In genomic region chr14:59632381-59632780, GRCh38 we compare ENCODE assay signal across 9 cellular contexts. TPM values are rescaled to one million over a fixed set of nuclear protein-coding genes. Genes with fewer than 3 reads are reported as not detected.
DNase-seq lines count a peak whose midpoint lies in the region; ATAC-seq and TF ChIP-seq lines count a peak whose summit lies in the region.
"Had no signal": no experiment of that assay in that cellular context is flagged by ENCODE, and none has a peak within 500 bp of the region (broad histone marks: within the 10 kb centered on the region; RNA-seq: fewer than 3 reads in every experiment).

No MANE protein-coding gene starts in this region.

- peaks cover 20% of the 10 kb centered on the region for H3K4me1 Mint-ChIP-seq in endodermal cell

- H3K4me3 Mint-ChIP-seq in endodermal cell: no peak overlapping the region

- 69 to 79% methylated on average over 3 of the region's 3 CpGs for WGBS in endodermal cell (ENCODE audit: insufficient coverage in 1 of 2, insufficient read length in 1 of 2), 2 experiments
- 47 to 64% (median 53%) methylated on average over 3 of the region's 3 CpGs for WGBS in psoas muscle, 3 donors

- H3K9me3 Mint-ChIP-seq in endodermal cell: no peaks in the 10 kb centered on the region

- H3K9ac ChIP-seq in endodermal cell (ENCODE audit: extremely low read depth, low read length, poor library complexity, severe bottlenecking): no peak overlapping the region

- TF ChIP-seq CTCF in endodermal cell (conservative IDR thresholded peaks at IDR 0.05) (peak; percentile 91), psoas muscle (IDR thresholded peaks at IDR 0.05) (peak; percentile 22)

- intact Hi-C loops in psoas muscle (cut with DNase I): no loop called here

- H3K4me1 ChIP-seq in endodermal cell (ENCODE audit: control insufficient read depth, insufficient read depth, low read length) (peaks cover 2% of the 10 kb centered on the region), psoas muscle (no peaks in the 10 kb centered on the region)

- H3K27me3 ChIP-seq in endodermal cell (ENCODE audit: control insufficient read depth, insufficient read depth, low read length, poor library complexity, severe bottlenecking) (peaks cover 24% of the 10 kb centered on the region), psoas muscle (ENCODE audit: insufficient read depth in 3 of 3, low read length in 2 of 3) (peaks cover 5 to 26% (median 5%) of the 10 kb centered on the region in 3 donors)

- peak; percentile 9 for DNase-seq in DMS53 treated with DMSO at 0.1 percent for 48 hours (lab: John Stamatoyannopoulos, UW; ENCODE audit: unreplicated experiment)
- DNase-seq in H4 (ENCODE audit: low spot score): peak; percentile 42
- DNase-seq in NCI-H460 (ENCODE audit: extremely low read depth, low read depth): peak; percentile 25
- peak; percentile 86 for DNase-seq in endodermal cell
- DNase-seq in psoas muscle: no peak
- DNase-seq in stimulated activated naive CD4-positive, alpha-beta T cell (lab: John Stamatoyannopoulos, UW): no peak

- H3K36me3 ChIP-seq in endodermal cell (ENCODE audit: control insufficient read depth, insufficient read depth, low read length) (no peaks in the 10 kb centered on the region), psoas muscle (ENCODE audit: insufficient read depth in 1 of 2, low read depth in 1 of 2) (no peaks in the 10 kb centered on the region)

- no peak overlapping the region for H3K27ac Mint-ChIP-seq in endodermal cell

- H3K27ac ChIP-seq in endodermal cell (ENCODE audit: low read depth, low read length) (no peak overlapping the region), psoas muscle (no peak overlapping the region)

- H3K9me3 ChIP-seq in endodermal cell (ENCODE audit: control insufficient read depth, low read length) (no peaks in the 10 kb centered on the region), psoas muscle (peaks cover 5% of the 10 kb centered on the region)

- H3K4me3 ChIP-seq in endodermal cell (ENCODE audit: low read length) (no peak overlapping the region), psoas muscle (no peak overlapping the region)

- no peaks in the 10 kb centered on the region for H3K36me3 Mint-ChIP-seq in endodermal cell (ENCODE audit: low read depth)

- H3K27me3 Mint-ChIP-seq in endodermal cell (ENCODE audit: insufficient read depth): peaks cover 38% of the 10 kb centered on the region

- ATAC-seq in psoas muscle (no peak), HG02588 (IDR thresholded peaks at IDR 0.05; ENCODE audit: unreplicated experiment) (no peak), GM18520 (IDR thresholded peaks at IDR 0.05; ENCODE audit: unreplicated experiment) (no peak)

RNA-seq across cellular contexts. Expression of gene CCDC175, which starts 55.8 kb away (rescaled TPM):
- not detected in 2 replicates for total RNA-seq in H4 (2014; rRNA removed; shearing (Covaris generic))
- total RNA-seq in NCI-H460 (2014; rRNA removed; shearing (Covaris generic)): 0.12 TPM in 1 of 2 replicates, not detected in the other
- 0.11 TPM in 1 of 2 replicates, not detected in the other for polyA plus RNA-seq in NCI-H460 (2014; cell fraction: nucleus; rRNA removed)
- total RNA-seq in endodermal cell (under 1 TPM; 0.53 to 0.66 TPM), psoas muscle (not detected)
- 0.25 TPM for polyA plus RNA-seq in endodermal cell (2013, experiment 1 of 2)
- 0.37 TPM for polyA plus RNA-seq in endodermal cell (2013, experiment 2 of 2)
- not detected for polyA plus RNA-seq in psoas muscle
- polyA plus RNA-seq: urinary bladder had no signal

Comparison
In these comparisons a context has a peak if more than half of its experiments do, and no peak if none do; other contexts are left out.
1. DNase-seq: peak in DMS53 treated with DMSO at 0.1 percent for 48 hours (single experiment), H4 (single experiment), NCI-H460 (single experiment) and endodermal cell (single experiment); none in psoas muscle (0 of 2) and stimulated activated naive CD4-positive, alpha-beta T cell (0 of 6).